ENCODE assay signal across 1 cellular context in genomic region chr4:138112389-138112788, GRCh38.
TF ChIP-seq lines count a peak whose summit lies in the region.

No MANE protein-coding gene starts in this region.

TF ChIP-seq in H1, 55 proteins besides CTCF, POLR2A, EP300 and RAD21 (continued from another document):
- TF ChIP-seq CBX8 (IDR thresholded peaks at IDR 0.05; ENCODE audit: borderline replicate concordance, low read depth, low read length): no peak
- TF ChIP-seq TBP (IDR thresholded peaks at IDR 0.05; ENCODE audit: low read depth, low read length): no peak
